In the genomic region with DNA sequence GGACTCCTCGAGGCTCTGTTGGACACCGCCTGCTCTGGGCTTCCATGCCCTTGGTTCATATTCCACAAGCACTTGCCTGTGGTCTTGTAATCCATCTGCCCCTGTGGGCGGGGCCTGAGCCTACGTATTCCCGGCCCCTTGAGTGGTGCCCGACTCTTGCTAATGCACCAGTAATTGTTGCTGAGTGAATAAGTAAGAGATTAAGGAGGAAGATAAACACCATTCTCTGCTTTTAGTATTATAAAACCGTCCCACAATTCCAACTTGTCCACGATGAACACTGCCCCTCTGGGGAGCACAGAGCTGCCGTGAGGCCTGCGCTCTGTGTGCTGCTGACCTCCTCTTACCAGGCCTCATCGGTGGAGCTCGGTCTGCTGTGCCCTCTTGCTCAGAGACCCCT, we compare ENCODE assay signal across 10 cellular contexts. TPM values are rescaled to one million over a fixed set of nuclear protein-coding genes. Genes with fewer than 3 reads are reported as not detected.
DNase-seq lines count a peak whose midpoint lies in the region; ATAC-seq and TF ChIP-seq lines count a peak whose summit lies in the region.
"Had no signal": no experiment of that assay in that cellular context is flagged by ENCODE, and none has a peak within 500 bp of the region (broad histone marks: within the 10 kb centered on the region; RNA-seq: fewer than 3 reads in every experiment).

No MANE protein-coding gene starts in this region.

- POLR2A ChIA-PET in PC-3 (lab: Charles Lee; ENCODE audit: unreplicated experiment): no interaction called here

- H3K4me3 ChIP-seq in BE2C (ENCODE audit: low read depth, low read length) (no peak overlapping the region), dorsolateral prefrontal cortex (peak overlapping the region in 2 of 59 donors; percentile 4 to 5), PC-3 (ENCODE audit: low read length) (no peak overlapping the region)

- H3K9ac ChIP-seq in PC-3 (ENCODE audit: low read length): no peak overlapping the region

- TF ChIP-seq CTCF in BE2C (IDR thresholded peaks at IDR 0.05; ENCODE audit: low read depth, low read length) (no peak), dorsolateral prefrontal cortex (IDR thresholded peaks at IDR 0.05 in 54 of 56, conservative IDR thresholded peaks at IDR 0.05 in 2 of 56; ENCODE audit: low read depth in 1 of 56, partially characterized antibody in 56 of 56) (no peak), PC-3 (conservative IDR thresholded peaks at IDR 0.05; ENCODE audit: low read depth, low read length) (no peak)

- intact Hi-C loops in dorsolateral prefrontal cortex (cut with DNase I): loop anchor here (5.0 kb wide), 3 partner anchors 57 to 77 kb away; no protein-coding TSS in a partner anchor
- intact Hi-C loops in PC-3 (cut with micrococcal nuclease): loop anchor here (5.0 kb wide), 2 partner anchors 48 to 73 kb away; a partner anchor contains a TSS

- peak overlapping the region; percentile 43 to 67 for H3K27ac Mint-ChIP-seq in natural killer cell treated with Interleukin-12 subunit alpha and Interleukin-12 subunit beta and Interleukin-15 and Interleukin-18, amount 100 ng/mL, for 72 hours

- peaks cover 31% of the 10 kb centered on the region for H3K79me2 ChIP-seq in PC-3 (ENCODE audit: low read length)

- H3K4me2 ChIP-seq in PC-3 (ENCODE audit: low read length): no peak overlapping the region

- H3K27ac ChIP-seq in dorsolateral prefrontal cortex (peak overlapping the region in 57 of 59 donors; percentile 9 to 94 (median 84)), PC-3 (ENCODE audit: low read length) (no peak overlapping the region)

- no peak overlapping the region for H3K4me3 Mint-ChIP-seq in natural killer cell treated with Interleukin-12 subunit alpha and Interleukin-12 subunit beta and Interleukin-15 and Interleukin-18, amount 100 ng/mL, for 72 hours

- H3K27me3 Mint-ChIP-seq in natural killer cell treated with Interleukin-12 subunit alpha and Interleukin-12 subunit beta and Interleukin-15 and Interleukin-18, amount 100 ng/mL, for 72 hours: no peaks in the 10 kb centered on the region

- no peaks in the 10 kb centered on the region for H3K9me2 ChIP-seq in PC-3 (replicated peaks; ENCODE audit: low read length)

- H3K4me1 ChIP-seq in BE2C (no peaks in the 10 kb centered on the region), PC-3 (ENCODE audit: insufficient read depth, low read length) (peaks cover 53% of the 10 kb centered on the region)

- BruUV-seq in PC-3 (replicated peaks; lab: Mats Ljungman, UMichigan): no TSS peak

- no peak overlapping the region for H2AFZ ChIP-seq in PC-3 (ENCODE audit: low read length)

- ATAC-seq in natural killer cell treated with Interleukin-12 subunit alpha and Interleukin-12 subunit beta and Interleukin-15 and Interleukin-18, amount 100 ng/mL, for 72 hours: no peak
- ATAC-seq in HG02973 (IDR thresholded peaks at IDR 0.05; ENCODE audit: unreplicated experiment) (no peak), GM19328 (IDR thresholded peaks at IDR 0.05; ENCODE audit: unreplicated experiment) (no peak), PC-3 (no peak)

- no peaks in the 10 kb centered on the region for H3K9me3 Mint-ChIP-seq in natural killer cell treated with Interleukin-12 subunit alpha and Interleukin-12 subunit beta and Interleukin-15 and Interleukin-18, amount 100 ng/mL, for 72 hours

- H3K36me3 ChIP-seq in BE2C (no peaks in the 10 kb centered on the region), PC-3 (ENCODE audit: low read depth, low read length) (peaks cover 21% of the 10 kb centered on the region; the same call in 1 of the 2 replicates)

- peaks cover 50 to 53% of the 10 kb centered on the region in 2 donors for H3K4me1 Mint-ChIP-seq in natural killer cell treated with Interleukin-12 subunit alpha and Interleukin-12 subunit beta and Interleukin-15 and Interleukin-18, amount 100 ng/mL, for 72 hours (ENCODE audit: low read depth in 2 of 2)

- no peaks in the 10 kb centered on the region for H3K36me3 Mint-ChIP-seq in natural killer cell treated with Interleukin-12 subunit alpha and Interleukin-12 subunit beta and Interleukin-15 and Interleukin-18, amount 100 ng/mL, for 72 hours

- H3F3A ChIP-seq in PC-3 (ENCODE audit: low read length, unreplicated experiment): peaks cover 3% of the 10 kb centered on the region

- H3K9me3 ChIP-seq in BE2C: no peaks in the 10 kb centered on the region
- no peaks in the 10 kb centered on the region for H3K9me3 ChIP-seq in PC-3 (ENCODE audit: low read length)

- DNase-seq in BE2C (peak; percentile 50), NCI-H1436 treated with DMSO at 0.1 percent for 48 hours (lab: John Stamatoyannopoulos, UW) (peak; percentile 69), dorsolateral prefrontal cortex (no peak), PC-3 (no peak)
- no peak for DNase-seq in natural killer cell treated with Interleukin-12 subunit alpha and Interleukin-12 subunit beta and Interleukin-15 and Interleukin-18, amount 100 ng/mL, for 72 hours (ENCODE audit: low spot score)
- DNase-seq in stimulated activated CD4-positive, alpha-beta T cell treated with anti-CD3 and anti-CD28 coated beads, Interleukin-2, amount 100 ng/mL, for 24 hours: no peak
- DNase-seq: activated CD8-positive, alpha-beta memory T cell treated with anti-CD3 and anti-CD28 coated beads, Interleukin-2, amount 50 U/mL, for 4 hours; Karpas-422 had no signal

- CTCF ChIA-PET in PC-3 (lab: Charles Lee): no interaction called here

- H3K27me3 ChIP-seq in BE2C: no peaks in the 10 kb centered on the region
- H3K27me3 ChIP-seq in dorsolateral prefrontal cortex: no peaks in the 10 kb centered on the region
- no peaks in the 10 kb centered on the region for H3K27me3 ChIP-seq in PC-3 (ENCODE audit: low read length)

- H4K20me1 ChIP-seq in PC-3 (ENCODE audit: low read length): no peaks in the 10 kb centered on the region

RNA-seq across cellular contexts. Expression of a gene that starts 50.3 kb away (rescaled TPM):
- polyA plus RNA-seq in BE2C (2012; ENCODE audit: insufficient read depth, insufficient read length, low read depth): 5.7 TPM
- total RNA-seq in dorsolateral prefrontal cortex (100 to 1,000 TPM; 104 to 402 (median 289) TPM), PC-3 (2014; rRNA removed) (50.1 and 62.9 TPM in 2 replicates)
- 10 to 100 TPM; 19.9 to 39.6 TPM for total RNA-seq in natural killer cell treated with Interleukin-12 subunit alpha and Interleukin-12 subunit beta and Interleukin-15 and Interleukin-18, amount 100 ng/mL, for 72 hours

Comparison
In these comparisons a context has a peak if more than half of its experiments do, and no peak if none do; other contexts are left out.
1. DNase-seq: peak in BE2C (single experiment) and NCI-H1436 treated with DMSO at 0.1 percent for 48 hours (single experiment); none in dorsolateral prefrontal cortex (0 of 10), natural killer cell treated with Interleukin-12 subunit alpha and Interleukin-12 subunit beta and Interleukin-15 and Interleukin-18, amount 100 ng/mL, for 72 hours (single experiment), PC-3 (single experiment) and stimulated activated CD4-positive, alpha-beta T cell treated with anti-CD3 and anti-CD28 coated beads, Interleukin-2, amount 100 ng/mL, for 24 hours (0 of 2).